ENCODE assay signal across 24 cellular contexts in genomic region chr11:125987066-125987641, GRCh38. TPM values are rescaled to one million over a fixed set of nuclear protein-coding genes. Genes with fewer than 3 reads are reported as not detected.
DNase-seq lines count a peak whose midpoint lies in the region; ATAC-seq and TF ChIP-seq lines count a peak whose summit lies in the region.
"Had no signal": no experiment of that assay in that cellular context is flagged by ENCODE, and none has a peak within 500 bp of the region (broad histone marks: within the 10 kb centered on the region; RNA-seq: fewer than 3 reads in every experiment).

No MANE protein-coding gene starts in this region.

- H3K36me3 ChIP-seq in endocrine pancreas (ENCODE audit: control insufficient read depth, insufficient read depth, low read length), result no peaks in the 10 kb centered on the region
- no peaks in the 10 kb centered on the region for H3K36me3 ChIP-seq in right lobe of liver
- no peaks in the 10 kb centered on the region for H3K36me3 ChIP-seq in uterus
- H3K36me3 ChIP-seq: BLaER1, HAP-1 had no signal

- no peak overlapping the region for H3K9ac ChIP-seq in endocrine pancreas (ENCODE audit: control insufficient read depth, insufficient read depth, low read length)
- H3K9ac ChIP-seq: BLaER1, GM23248 had no signal

- TF ChIP-seq CTCF in right lobe of liver (IDR thresholded peaks at IDR 0.05) (no peak), uterus (IDR thresholded peaks at IDR 0.05) (no peak)

- intact Hi-C loops in right lobe of liver (cut with DNase I) (no loop called here), uterus (cut with DNase I; ENCODE audit: low total_unique reads) (no loop called here)

- in situ Hi-C loops in SK-MEL-5 (cut with HindIII; ENCODE audit: low pct_unique_long_range_greater_than_20kb, low sequenced_read_pairs), result no loop called here

- 18% methylated on average over 5 of the region's 5 CpGs for WGBS in right lobe of liver (ENCODE audit: insufficient coverage, low coverage, low lambda C conversion rate, missing lambda C conversion rate)

- no peaks in the 10 kb centered on the region for H3K27me3 ChIP-seq in endocrine pancreas (ENCODE audit: control insufficient read depth, insufficient read depth, low read length)
- H3K27me3 ChIP-seq in right lobe of liver, result no peaks in the 10 kb centered on the region
- H3K27me3 ChIP-seq in uterus, result no peaks in the 10 kb centered on the region
- H3K27me3 ChIP-seq: BLaER1 had no signal

- peaks cover 4% of the 10 kb centered on the region for H3K4me1 ChIP-seq in endocrine pancreas (ENCODE audit: control insufficient read depth, insufficient read depth, low read length)
- peaks cover 0 to 24% (median 4%) of the 10 kb centered on the region in 4 donors for H3K4me1 ChIP-seq in right lobe of liver
- H3K4me1 ChIP-seq in uterus, result no peaks in the 10 kb centered on the region
- H3K4me1 ChIP-seq: Caco-2, HAP-1 had no signal

- DNase-seq in SK-MEL-5 (ENCODE audit: low read depth, low spot score), result peak; percentile 52
- DNase-seq in right lobe of liver, result no peak
- DNase-seq in uterus, result no peak
- no peak for DNase-seq in epidermal melanocyte (ENCODE audit: insufficient read length, low spot score)
- no peak for DNase-seq in NCI-H187 (lab: John Stamatoyannopoulos, UW)
- DNase-seq in stimulated activated CD4-positive, alpha-beta T cell treated with anti-CD3 and anti-CD28 coated beads, Interleukin-2, amount 100 ng/mL, for 48 hours, result no peak
- DNase-seq: ACHN; Caco-2; CD4-positive, alpha-beta T cell; DMS 273 treated with DMSO at 0.1 percent for 48 hours; DND-41; GM23248; MM.1S; NCI-H1092; NCI-H1436; NCI-H1930; SIG-M5 had no signal

- H3K27ac ChIP-seq in right lobe of liver (peak overlapping the region in 1 of 3 donors; percentile 26), uterus (peak overlapping the region; percentile 18 to 32)
- H3K27ac ChIP-seq: BLaER1, GM23248 had no signal

- peak in 3 of 4 donors; percentile 15 to 43 (median 33) for ATAC-seq in right lobe of liver
- ATAC-seq: K562, Panc1, SK-N-SH treated with all-trans-retinoic acid at 6 μM for 48 hours had no signal

- TF ChIP-seq POLR2A in right lobe of liver (IDR thresholded peaks at IDR 0.05) (no peak), uterus (IDR thresholded peaks at IDR 0.05) (no peak)

- peak overlapping the region; percentile 4 for H3K4me3 ChIP-seq in endocrine pancreas (ENCODE audit: control insufficient read depth, insufficient read depth, low read length)
- H3K4me3 ChIP-seq in right lobe of liver, result no peak overlapping the region
- no peak overlapping the region for H3K4me3 ChIP-seq in uterus
- H3K4me3 ChIP-seq: BLaER1, GM23248, HAP-1, K562 had no signal

- H3K9me3 ChIP-seq in endocrine pancreas (ENCODE audit: control insufficient read depth, low read length) (no peaks in the 10 kb centered on the region), right lobe of liver (no peaks in the 10 kb centered on the region), uterus (no peaks in the 10 kb centered on the region)
- H3K9me3 ChIP-seq: Caco-2, HAP-1 had no signal

RNA-seq across cellular contexts. Expression of gene VSIG10L2, which starts 41.3 kb away (rescaled TPM):
- not detected in 2 replicates for total RNA-seq in SK-MEL-5 (2014; rRNA removed; shearing (Covaris generic))
- not detected in 2 replicates for polyA plus RNA-seq in SK-MEL-5 (2015; cell fraction: cytosol; rRNA removed)
- not detected in 2 replicates for polyA plus RNA-seq in SK-MEL-5 (2015; cell fraction: nucleus; rRNA removed)
- total RNA-seq in right lobe of liver, result under 1 TPM in 1 of 6 experiments, not detected in 5; 0.06 TPM
- 1 to 10 TPM in 2 of 4 donors, not detected in 2; 1.1 to 9.5 TPM for total RNA-seq in uterus
- total RNA-seq: Caco-2; CD4-positive, alpha-beta T cell; GM23248; K562; LHCN-M2 had no signal
- polyA plus RNA-seq: GM23248, K562 had no signal
